ENCODE assay signal across 19 cellular contexts in genomic region chr11:33269822-33270221, GRCh38. TPM values are rescaled to one million over a fixed set of nuclear protein-coding genes. Genes with fewer than 3 reads are reported as not detected.
A peak's percentile ranks its signal among the peaks of the same experiment; 100 is the strongest.
DNase-seq lines count a peak whose midpoint lies in the region; ATAC-seq and TF ChIP-seq lines count a peak whose summit lies in the region.
"Had no signal": no experiment of that assay in that cellular context is flagged by ENCODE, and none has a peak within 500 bp of the region (broad histone marks: within the 10 kb centered on the region; RNA-seq: fewer than 3 reads in every experiment).

No MANE protein-coding gene starts in this region.

- H3K4me3 ChIP-seq in mammary epithelial cell (replicated peaks in 1 of 3; ENCODE audit: insufficient read depth in 1 of 3, low read depth in 2 of 3, low read length in 3 of 3): no peak overlapping the region
- H3K4me3 ChIP-seq in skeletal muscle tissue (ENCODE audit: low read length in 3 of 3): no peak overlapping the region
- H3K4me3 ChIP-seq: HAP-1, SJCRH30 had no signal

- no peak overlapping the region for H3K4me2 ChIP-seq in mammary epithelial cell (ENCODE audit: insufficient read depth, low read depth, low read length)

- no TSS peak for BruUV-seq in MCF 10A (replicated peaks; lab: Mats Ljungman, UMichigan)
- no TSS peak for BruUV-seq in mammary epithelial cell (replicated peaks; lab: Mats Ljungman, UMichigan)

- peaks cover 17% of the 10 kb centered on the region for H3K4me1 Mint-ChIP-seq in MCF 10A (ENCODE audit: insufficient read depth, unreplicated experiment)
- H3K4me1 Mint-ChIP-seq in HFFc6 (ENCODE audit: low read depth): peaks cover 42% of the 10 kb centered on the region
- peaks cover 50% of the 10 kb centered on the region for H3K4me1 Mint-ChIP-seq in chondrocyte (ENCODE audit: low read depth)

- DNase-seq in MCF 10A (ENCODE audit: unreplicated experiment) (no peak), mammary epithelial cell (no peak), HFFc6 (no peak), chondrocyte (ENCODE audit: low spot score) (no peak), medulla oblongata (ENCODE audit: extremely low spot score) (no peak), germinal center (ENCODE audit: low spot score) (no peak)
- DNase-seq: COR-L47, MV-4-11, NCI-H1417, NCI-H187 treated with DMSO at 0.1 percent for 48 hours, NCI-H446, NCI-H69, OCI-M1, RPMI8226, SJCRH30 had no signal

- in situ Hi-C loops in mammary epithelial cell (cut with MboI; ENCODE audit: low sequenced_read_pairs in 2 of 2): no loop called here

- WGBS in mammary epithelial cell (ENCODE audit: low coverage, missing lambda C conversion rate): 84% methylated on average over 6 of the region's 6 CpGs

- H3K9me3 ChIP-seq in mammary epithelial cell (replicated peaks; ENCODE audit: insufficient read depth, low read length): no peaks in the 10 kb centered on the region
- H3K9me3 ChIP-seq in skeletal muscle tissue (ENCODE audit: control insufficient read depth in 3 of 3, low read length in 3 of 3): no peaks in the 10 kb centered on the region
- H3K9me3 ChIP-seq: HAP-1, SJCRH30 had no signal

- CTCF ChIA-PET in MCF 10A (lab: Yijun Ruan, JAX): no interaction called here
- CTCF ChIA-PET in mammary epithelial cell (lab: Charles Lee; ENCODE audit: low non-redundant PET): no interaction called here

- H3K36me3 Mint-ChIP-seq in MCF 10A (ENCODE audit: insufficient read depth, unreplicated experiment) (peaks cover 5% of the 10 kb centered on the region), HFFc6 (ENCODE audit: low read depth) (no peaks in the 10 kb centered on the region), chondrocyte (ENCODE audit: low read depth) (no peaks in the 10 kb centered on the region)

- H3K27me3 ChIP-seq in mammary epithelial cell (ENCODE audit: insufficient read depth, low read length) (no peaks in the 10 kb centered on the region), skeletal muscle tissue (ENCODE audit: control insufficient read depth in 3 of 3, insufficient read depth in 3 of 3, low read length in 3 of 3) (no peaks in the 10 kb centered on the region)
- H3K27me3 ChIP-seq: SJCRH30 had no signal

- no peak for ATAC-seq in GM18511 (IDR thresholded peaks at IDR 0.05; ENCODE audit: unreplicated experiment)

- H3K36me3 ChIP-seq in mammary epithelial cell (ENCODE audit: insufficient read depth, low read length): no peaks in the 10 kb centered on the region
- no peaks in the 10 kb centered on the region for H3K36me3 ChIP-seq in skeletal muscle tissue (ENCODE audit: control insufficient read depth in 3 of 3, insufficient read depth in 3 of 3, low read length in 3 of 3)
- H3K36me3 ChIP-seq: HAP-1, SJCRH30 had no signal

- H3K4me1 ChIP-seq in mammary epithelial cell (ENCODE audit: insufficient read depth, low read length) (peaks cover 14% of the 10 kb centered on the region), skeletal muscle tissue (ENCODE audit: control insufficient read depth in 3 of 3, insufficient read depth in 3 of 3, low read length in 3 of 3) (peaks cover 8 to 23% (median 17%) of the 10 kb centered on the region in 3 donors)

- H3K27ac ChIP-seq in mammary epithelial cell (ENCODE audit: insufficient read depth, low read depth, low read length) (no peak overlapping the region), skeletal muscle tissue (ENCODE audit: low read depth, low read length) (peak overlapping the region; percentile 10)
- H3K27ac ChIP-seq: SJCRH30 had no signal

- no peak overlapping the region for H3K4me3 Mint-ChIP-seq in MCF 10A (ENCODE audit: unreplicated experiment)
- H3K4me3 Mint-ChIP-seq in HFFc6: no peak overlapping the region
- no peak overlapping the region for H3K4me3 Mint-ChIP-seq in chondrocyte (ENCODE audit: unreplicated experiment)
- H3K4me3 Mint-ChIP-seq: IgD-negative memory B cell had no signal

- H3K79me2 ChIP-seq in mammary epithelial cell (ENCODE audit: insufficient read depth, low read length): peaks cover 99% of the 10 kb centered on the region

- H3K27me3 Mint-ChIP-seq in MCF 10A (ENCODE audit: insufficient read depth, unreplicated experiment): no peaks in the 10 kb centered on the region
- no peaks in the 10 kb centered on the region for H3K27me3 Mint-ChIP-seq in HFFc6 (ENCODE audit: insufficient read depth)
- no peaks in the 10 kb centered on the region for H3K27me3 Mint-ChIP-seq in chondrocyte (ENCODE audit: low read depth)
- H3K27me3 Mint-ChIP-seq: IgD-negative memory B cell had no signal

- H4K20me1 ChIP-seq in mammary epithelial cell (ENCODE audit: insufficient read depth, low read length): no peaks in the 10 kb centered on the region

- H3K9me3 Mint-ChIP-seq in MCF 10A (ENCODE audit: unreplicated experiment) (no peaks in the 10 kb centered on the region), HFFc6 (no peaks in the 10 kb centered on the region), chondrocyte (ENCODE audit: low read depth) (no peaks in the 10 kb centered on the region)
- H3K9me3 Mint-ChIP-seq: IgD-negative memory B cell had no signal

- dilution Hi-C loops in mammary epithelial cell (cut with HindIII; ENCODE audit: low sequenced_read_pairs): no loop called here

- H3K27ac Mint-ChIP-seq in MCF 10A (ENCODE audit: low read depth, unreplicated experiment): peak overlapping the region; percentile 8
- peak overlapping the region; percentile 3; the same call in 1 of the 2 replicates for H3K27ac Mint-ChIP-seq in HFFc6
- H3K27ac Mint-ChIP-seq in chondrocyte (ENCODE audit: unreplicated experiment): peak overlapping the region; percentile 92

- H3K9ac ChIP-seq in mammary epithelial cell (ENCODE audit: insufficient read depth, low read length) (no peak overlapping the region), skeletal muscle tissue (ENCODE audit: low read depth in 1 of 3, low read length in 3 of 3) (no peak overlapping the region)

- no peak for TF ChIP-seq CTCF in MCF 10A (IDR thresholded peaks at IDR 0.05; ENCODE audit: unreplicated experiment)
- no peak for TF ChIP-seq CTCF in mammary epithelial cell (conservative IDR thresholded peaks at IDR 0.05 in 1 of 2, IDR thresholded peaks at IDR 0.05 in 1 of 2; ENCODE audit: extremely low read depth in 1 of 2, insufficient read depth in 1 of 2, low read depth in 1 of 2, low read length in 2 of 2)
- TF ChIP-seq CTCF in HFFc6 (IDR thresholded peaks at IDR 0.05): no peak
- no peak for TF ChIP-seq CTCF in chondrocyte (IDR thresholded peaks at IDR 0.05)

- H2AFZ ChIP-seq in mammary epithelial cell (ENCODE audit: low read depth, low read length): no peak overlapping the region

- POLR2A ChIA-PET in MCF 10A (lab: Yijun Ruan, JAX): interaction anchor here (0.6 to 4.9 kb wide), 5 partner anchors 10 to 109 kb away, joined by 3 to 32 read pairs (median 3); partner anchors contain the start of gene CSTF3

- intact Hi-C loops in MCF 10A (cut with micrococcal nuclease): no loop called here
- intact Hi-C loops in mammary epithelial cell (cut with micrococcal nuclease): no loop called here

RNA-seq across cellular contexts. Expression of gene HIPK3, which starts 12.6 kb away (rescaled TPM):
- total RNA-seq in MCF 10A (2022) (51.4 and 53.7 TPM in 2 replicates), mammary epithelial cell (100 to 1,000 TPM in 1 of 2 donors, 10 to 100 TPM in 1; 56.7 to 217 TPM), chondrocyte (77.6 to 83.0 TPM (median 80.1 TPM) in 3 replicates), skeletal muscle tissue (478 TPM)
- polyA plus RNA-seq in mammary epithelial cell: 26.3 TPM
- 133 TPM for polyA minus RNA-seq in mammary epithelial cell
- 10 to 100 TPM; 40.8 to 52.5 (median 47.3) TPM for total RNA-seq in HFFc6 (2021; fragmentation: NEBNext Ultra II Directional; extraction: Animal tissue kit (Norgen Biotek cat#: 25700))

Comparison
In these comparisons a context has a peak if more than half of its experiments do, and no peak if none do; other contexts are left out.
1. H3K27ac Mint-ChIP-seq: peak in every context shown above with its lines; median percentile 92 in chondrocyte; 8 in MCF 10A; 3 in HFFc6.